Comparison of ENCODE assay signal across 9 cellular contexts in genomic region chr2:183125659-183126341, GRCh38. TPM values are rescaled to one million over a fixed set of nuclear protein-coding genes. Genes with fewer than 3 reads are reported as not detected.
A peak's percentile ranks its signal among the peaks of the same experiment; 100 is the strongest.
DNase-seq lines count a peak whose midpoint lies in the region; ATAC-seq and TF ChIP-seq lines count a peak whose summit lies in the region.
"Had no signal": no experiment of that assay in that cellular context is flagged by ENCODE, and none has a peak within 500 bp of the region (broad histone marks: within the 10 kb centered on the region; RNA-seq: fewer than 3 reads in every experiment).

No MANE protein-coding gene starts in this region.

- no peak overlapping the region for H2AFZ ChIP-seq in mammary epithelial cell (ENCODE audit: low read depth, low read length)

- in situ Hi-C loops in mammary epithelial cell (cut with MboI; ENCODE audit: low sequenced_read_pairs in 2 of 2), result no loop called here

- peaks cover 27% of the 10 kb centered on the region for H3K4me1 Mint-ChIP-seq in nephron progenitor cell

- no peaks in the 10 kb centered on the region for H3K4me1 ChIP-seq in ES-I3 (ENCODE audit: insufficient read depth, low read length)
- peaks cover 16% of the 10 kb centered on the region for H3K4me1 ChIP-seq in mammary epithelial cell (ENCODE audit: insufficient read depth, low read length)

- no peaks in the 10 kb centered on the region; the same call in 1 of the 2 replicates for H3K36me3 ChIP-seq in ES-I3 (ENCODE audit: insufficient read depth, low read length)
- peaks cover 6% of the 10 kb centered on the region for H3K36me3 ChIP-seq in mammary epithelial cell (ENCODE audit: insufficient read depth, low read length)

- H3K27ac Mint-ChIP-seq in nephron progenitor cell, result no peak overlapping the region

- peak overlapping the region; percentile 20; the same call in 1 of the 2 replicates for H3K9ac ChIP-seq in ES-I3 (ENCODE audit: low read depth, low read length)
- H3K9ac ChIP-seq in mammary epithelial cell (ENCODE audit: insufficient read depth, low read length), result peak overlapping the region; percentile 94

- H3K79me2 ChIP-seq in mammary epithelial cell (ENCODE audit: insufficient read depth, low read length), result peaks cover 58% of the 10 kb centered on the region

- no peaks in the 10 kb centered on the region for H4K20me1 ChIP-seq in mammary epithelial cell (ENCODE audit: insufficient read depth, low read length)

- WGBS in mammary epithelial cell (ENCODE audit: low coverage, missing lambda C conversion rate), result 94% methylated on average over 9 of the region's 11 CpGs

- dilution Hi-C loops in mammary epithelial cell (cut with HindIII; ENCODE audit: low sequenced_read_pairs), result no loop called here

- peak overlapping the region; percentile 94 for H3K4me2 ChIP-seq in mammary epithelial cell (ENCODE audit: insufficient read depth, low read depth, low read length)

- H3K4me3 ChIP-seq in LNCaP clone FGC (ENCODE audit: low read depth, low read length) (peak overlapping the region; percentile 96), mammary epithelial cell (replicated peaks in 1 of 3; ENCODE audit: insufficient read depth in 1 of 3, low read depth in 2 of 3, low read length in 3 of 3) (peak overlapping the region in 2 of 3 experiments; percentile 54 to 74)

- peak overlapping the region; percentile 89 for H3K27ac ChIP-seq in mammary epithelial cell (ENCODE audit: insufficient read depth, low read depth, low read length)

- no peaks in the 10 kb centered on the region for H3K9me3 Mint-ChIP-seq in nephron progenitor cell

- DNase-seq in LNCaP clone FGC (ENCODE audit: low read depth), result no peak
- no peak for DNase-seq in mammary epithelial cell
- no peak for DNase-seq in nephron progenitor cell
- no peak for DNase-seq in stimulated activated CD4-positive, alpha-beta T cell treated with anti-CD3 and anti-CD28 coated beads, Interleukin-1b, Interleukin-23, amount 100 ng/mL, for 48 hours
- DNase-seq: posterior cingulate gyrus had no signal

- H3K4me3 Mint-ChIP-seq in nephron progenitor cell, result peak overlapping the region; percentile 96

- BruUV-seq in mammary epithelial cell (replicated peaks; lab: Mats Ljungman, UMichigan), result no TSS peak

- ATAC-seq in HG03439 (IDR thresholded peaks at IDR 0.05; ENCODE audit: unreplicated experiment), result no peak
- ATAC-seq in HG02588 (IDR thresholded peaks at IDR 0.05; ENCODE audit: unreplicated experiment), result no peak
- no peak for ATAC-seq in GM19351 (IDR thresholded peaks at IDR 0.05; ENCODE audit: unreplicated experiment)

- intact Hi-C loops in mammary epithelial cell (cut with micrococcal nuclease), result loop anchor here (2.0 kb wide), 1 partner anchor 47 kb away; the partner anchor contains the start of gene DUSP19

- no peak for TF ChIP-seq CTCF in LNCaP clone FGC (IDR thresholded peaks at IDR 0.05; ENCODE audit: control insufficient read depth, extremely low read depth, insufficient read depth)
- no peak for TF ChIP-seq CTCF in mammary epithelial cell (conservative IDR thresholded peaks at IDR 0.05 in 1 of 2, IDR thresholded peaks at IDR 0.05 in 1 of 2; ENCODE audit: extremely low read depth in 1 of 2, insufficient read depth in 1 of 2, low read depth in 1 of 2, low read length in 2 of 2)
- TF ChIP-seq CTCF in nephron progenitor cell (IDR thresholded peaks at IDR 0.05), result no peak

- peaks cover 10% of the 10 kb centered on the region for H3K36me3 Mint-ChIP-seq in nephron progenitor cell (ENCODE audit: low read depth)

- H3K27me3 ChIP-seq in mammary epithelial cell (ENCODE audit: insufficient read depth, low read length), result no peaks in the 10 kb centered on the region

- H3K27me3 Mint-ChIP-seq in nephron progenitor cell (ENCODE audit: low read depth, poor library complexity), result no peaks in the 10 kb centered on the region

- CTCF ChIA-PET in mammary epithelial cell (lab: Charles Lee; ENCODE audit: low non-redundant PET), result no interaction called here

- H3K9me3 ChIP-seq in ES-I3 (ENCODE audit: control insufficient read depth, insufficient read depth, low read length), result no peaks in the 10 kb centered on the region
- no peaks in the 10 kb centered on the region for H3K9me3 ChIP-seq in mammary epithelial cell (replicated peaks; ENCODE audit: insufficient read depth, low read length)

RNA-seq across cellular contexts. Expression of gene NUP35, which starts 1.6 kb away (rescaled TPM):
- total RNA-seq in mammary epithelial cell, result 10 to 100 TPM; 15.0 to 19.7 TPM
- polyA plus RNA-seq in mammary epithelial cell, result 18.6 TPM
- polyA minus RNA-seq in mammary epithelial cell, result 20.9 TPM

RNA-seq across cellular contexts. Expression of gene DUSP19, which starts 47.3 kb away (rescaled TPM):
- 1 to 10 TPM; 1.0 to 1.7 TPM for total RNA-seq in mammary epithelial cell
- 0.23 TPM for polyA plus RNA-seq in mammary epithelial cell
- polyA minus RNA-seq in mammary epithelial cell, result 0.93 TPM
